In the genomic region with DNA sequence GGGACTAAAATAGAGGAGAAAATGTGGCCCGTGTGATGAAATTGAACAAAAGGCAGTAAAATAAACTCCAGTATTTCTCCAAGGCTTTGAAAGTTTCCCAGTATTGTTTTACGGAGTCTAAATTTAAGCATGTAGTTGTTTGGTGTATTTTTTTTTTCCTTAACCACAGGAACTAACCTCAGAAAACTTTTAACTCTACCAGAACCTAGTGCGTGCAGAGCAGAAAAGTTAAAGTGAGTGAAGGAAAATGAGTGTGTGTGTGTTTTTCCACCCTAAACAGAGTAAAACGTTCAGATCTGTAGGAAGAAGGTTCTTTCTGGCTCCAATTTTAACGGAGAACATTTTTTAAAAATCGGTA, we compare ENCODE assay signal across 9 cellular contexts. TPM values are rescaled to one million over a fixed set of nuclear protein-coding genes. Genes with fewer than 3 reads are reported as not detected.
DNase-seq lines count a peak whose midpoint lies in the region; ATAC-seq and TF ChIP-seq lines count a peak whose summit lies in the region.
"Had no signal": no experiment of that assay in that cellular context is flagged by ENCODE, and none has a peak within 500 bp of the region (broad histone marks: within the 10 kb centered on the region; RNA-seq: fewer than 3 reads in every experiment).

No MANE protein-coding gene starts in this region.

- peaks cover 3% of the 10 kb centered on the region for H3K36me3 Mint-ChIP-seq in effector memory CD8-positive, alpha-beta T cell (ENCODE audit: insufficient read depth)

- peaks cover 68 to 69% of the 10 kb centered on the region in 2 donors for H3K27me3 Mint-ChIP-seq in effector memory CD8-positive, alpha-beta T cell

- no peaks in the 10 kb centered on the region for H3K36me3 ChIP-seq in BLaER1
- no peaks in the 10 kb centered on the region for H3K36me3 ChIP-seq in MG63
- no peaks in the 10 kb centered on the region for H3K36me3 ChIP-seq in neural cell (ENCODE audit: insufficient read depth, low read length)

- TF ChIP-seq RAD21 in neural cell (conservative IDR thresholded peaks at IDR 0.05), result no peak

- no peaks in the 10 kb centered on the region for H3K9me2 ChIP-seq in neural cell (ENCODE audit: insufficient read depth, low read length)

- H3K9ac ChIP-seq in BLaER1, result peak overlapping the region; percentile 84
- H3K9ac ChIP-seq in neural cell (ENCODE audit: low read length), result no peak overlapping the region

- H3K4me2 ChIP-seq in BLaER1 (peak overlapping the region; percentile 91), neural cell (ENCODE audit: low read length) (peak overlapping the region; percentile 25)

- H3K4me3 ChIP-seq in BLaER1, result peak overlapping the region; percentile 91
- H3K4me3 ChIP-seq in MG63, result peak overlapping the region; percentile 64
- peak overlapping the region; percentile 69 for H3K4me3 ChIP-seq in neural cell (ENCODE audit: low read length)

- peaks cover 18% of the 10 kb centered on the region for H3K4me1 ChIP-seq in BLaER1

- no peaks in the 10 kb centered on the region for H3K9me3 Mint-ChIP-seq in effector memory CD8-positive, alpha-beta T cell

- peak overlapping the region; percentile 40 to 66 for H3K4me3 Mint-ChIP-seq in effector memory CD8-positive, alpha-beta T cell

- no peak for ATAC-seq in effector memory CD8-positive, alpha-beta T cell (replicated peaks)
- ATAC-seq in HG02759 (IDR thresholded peaks at IDR 0.05; ENCODE audit: unreplicated experiment), result no peak
- ATAC-seq in HG02852 (IDR thresholded peaks at IDR 0.05; ENCODE audit: unreplicated experiment), result no peak

- peaks cover 3 to 4% of the 10 kb centered on the region in 2 donors for H3K4me1 Mint-ChIP-seq in effector memory CD8-positive, alpha-beta T cell (ENCODE audit: low read depth in 2 of 2)

- H2AFZ ChIP-seq in neural cell (ENCODE audit: low read depth, low read length), result no peak overlapping the region

- no peak overlapping the region for H3K27ac ChIP-seq in BLaER1
- H3K27ac ChIP-seq in neural cell (ENCODE audit: low read length), result no peak overlapping the region

- peaks cover 19% of the 10 kb centered on the region for H4K20me1 ChIP-seq in BLaER1
- no peaks in the 10 kb centered on the region for H4K20me1 ChIP-seq in neural cell (ENCODE audit: insufficient read depth)

- peaks cover 4% of the 10 kb centered on the region for H3F3A ChIP-seq in neural cell (ENCODE audit: insufficient read depth, low read length, poor library complexity, severe bottlenecking)

- H3K79me2 ChIP-seq in neural cell (replicated peaks; ENCODE audit: insufficient read depth, low read length), result no peaks in the 10 kb centered on the region

- H3K9me3 ChIP-seq in BLaER1 (no peaks in the 10 kb centered on the region), MG63 (no peaks in the 10 kb centered on the region), neural cell (ENCODE audit: low read length) (no peaks in the 10 kb centered on the region)

- no peak for TF ChIP-seq EP300 in neural cell (conservative IDR thresholded peaks at IDR 0.05; ENCODE audit: poor library complexity, severe bottlenecking)

- DNase-seq in MG63, result no peak
- no peak for DNase-seq in effector memory CD8-positive, alpha-beta T cell
- DNase-seq in stimulated activated CD4-positive, alpha-beta T cell treated with anti-CD3 and anti-CD28 coated beads, Interleukin-4, amount 100 ng/mL, for 4 hours, result no peak
- no peak for DNase-seq in hepatic stellate cell (ENCODE audit: low spot score)
- DNase-seq: NCI-H524 had no signal

- H3K27me3 ChIP-seq in BLaER1 (peaks cover 34% of the 10 kb centered on the region), MG63 (no peaks in the 10 kb centered on the region), neural cell (ENCODE audit: insufficient read depth, low read depth, low read length) (peaks cover 22% of the 10 kb centered on the region)

- no peak overlapping the region for H3K27ac Mint-ChIP-seq in effector memory CD8-positive, alpha-beta T cell

- TF ChIP-seq CTCF in neural cell (IDR thresholded peaks at IDR 0.05; ENCODE audit: poor library complexity, severe bottlenecking), result no peak

TF ChIP-seq in neural cell, 6 proteins besides CTCF, POLR2A, EP300 and RAD21:
- TF ChIP-seq, protein P1, sequence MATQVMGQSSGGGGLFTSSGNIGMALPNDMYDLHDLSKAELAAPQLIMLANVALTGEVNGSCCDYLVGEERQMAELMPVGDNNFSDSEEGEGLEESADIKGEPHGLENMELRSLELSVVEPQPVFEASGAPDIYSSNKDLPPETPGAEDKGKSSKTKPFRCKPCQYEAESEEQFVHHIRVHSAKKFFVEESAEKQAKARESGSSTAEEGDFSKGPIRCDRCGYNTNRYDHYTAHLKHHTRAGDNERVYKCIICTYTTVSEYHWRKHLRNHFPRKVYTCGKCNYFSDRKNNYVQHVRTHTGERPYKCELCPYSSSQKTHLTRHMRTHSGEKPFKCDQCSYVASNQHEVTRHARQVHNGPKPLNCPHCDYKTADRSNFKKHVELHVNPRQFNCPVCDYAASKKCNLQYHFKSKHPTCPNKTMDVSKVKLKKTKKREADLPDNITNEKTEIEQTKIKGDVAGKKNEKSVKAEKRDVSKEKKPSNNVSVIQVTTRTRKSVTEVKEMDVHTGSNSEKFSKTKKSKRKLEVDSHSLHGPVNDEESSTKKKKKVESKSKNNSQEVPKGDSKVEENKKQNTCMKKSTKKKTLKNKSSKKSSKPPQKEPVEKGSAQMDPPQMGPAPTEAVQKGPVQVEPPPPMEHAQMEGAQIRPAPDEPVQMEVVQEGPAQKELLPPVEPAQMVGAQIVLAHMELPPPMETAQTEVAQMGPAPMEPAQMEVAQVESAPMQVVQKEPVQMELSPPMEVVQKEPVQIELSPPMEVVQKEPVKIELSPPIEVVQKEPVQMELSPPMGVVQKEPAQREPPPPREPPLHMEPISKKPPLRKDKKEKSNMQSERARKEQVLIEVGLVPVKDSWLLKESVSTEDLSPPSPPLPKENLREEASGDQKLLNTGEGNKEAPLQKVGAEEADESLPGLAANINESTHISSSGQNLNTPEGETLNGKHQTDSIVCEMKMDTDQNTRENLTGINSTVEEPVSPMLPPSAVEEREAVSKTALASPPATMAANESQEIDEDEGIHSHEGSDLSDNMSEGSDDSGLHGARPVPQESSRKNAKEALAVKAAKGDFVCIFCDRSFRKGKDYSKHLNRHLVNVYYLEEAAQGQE (IDR thresholded peaks at IDR 0.05; ENCODE audit: borderline replicate concordance), result no peak
- TF ChIP-seq SMC3 (conservative IDR thresholded peaks at IDR 0.05; ENCODE audit: poor library complexity) (no peak), TAF1 (IDR thresholded peaks at IDR 0.05; ENCODE audit: low read depth) (peak; percentile 3), EZH2 (IDR thresholded peaks at IDR 0.05; ENCODE audit: borderline replicate concordance, insufficient read depth, low read length, poor library complexity, severe bottlenecking) (no peak), POLR2AphosphoS5 (IDR thresholded peaks at IDR 0.05) (no peak)

RNA-seq across cellular contexts. Expression of a gene that starts 0.8 kb away (rescaled TPM):
- 2.1 and 3.5 TPM in 2 replicates for total RNA-seq in MG63 (2014; rRNA removed; shearing (Covaris generic); ENCODE audit: low replicate concordance)
- 0.20 and 1.1 TPM in 2 replicates for polyA plus RNA-seq in neural cell
- polyA minus RNA-seq in neural cell, result 0.73 and 0.93 TPM in 2 replicates
